ENCODE assay signal across 7 cellular contexts in the genomic region with DNA sequence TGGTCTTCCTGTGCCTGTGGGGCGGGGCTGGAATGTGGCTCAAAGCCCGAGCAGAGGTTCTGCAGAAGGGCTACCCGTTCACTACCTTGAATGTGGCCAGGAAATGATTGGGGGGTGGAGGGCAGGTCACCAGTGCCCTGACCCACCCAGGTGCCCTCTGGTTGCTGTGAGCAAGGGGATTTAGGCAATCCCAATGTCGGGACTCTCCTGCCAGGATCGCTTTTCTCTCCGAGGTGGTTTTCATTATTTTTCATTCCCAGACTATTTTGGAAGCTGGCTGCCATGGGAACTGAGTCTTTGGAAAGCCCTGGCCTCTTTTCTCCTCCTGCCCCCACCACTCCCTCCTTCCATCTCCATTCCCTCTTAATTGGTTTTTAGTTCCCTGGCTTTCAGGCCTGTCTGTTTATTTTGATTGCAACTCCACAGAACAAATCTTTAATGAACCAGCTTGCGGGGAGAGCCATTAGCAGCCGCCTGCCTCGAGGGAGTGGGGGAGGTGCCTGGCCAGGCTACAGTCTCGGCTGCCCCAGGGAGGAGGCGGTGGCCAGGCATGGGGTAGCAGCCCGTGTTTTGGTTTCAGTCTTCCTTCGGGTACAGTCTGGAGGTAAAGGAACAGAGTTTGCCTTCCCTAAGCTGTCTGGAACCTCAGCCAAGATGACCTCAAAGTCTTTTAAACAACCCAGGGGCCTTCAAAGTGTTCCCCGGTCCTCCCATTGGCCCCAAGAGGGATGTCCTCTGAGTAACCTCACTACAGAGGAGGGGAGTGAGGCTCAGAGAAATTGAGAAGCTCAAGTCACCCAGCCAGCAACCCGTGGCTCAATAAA.
DNase-seq lines count a peak whose midpoint lies in the region; FAIRE-seq and TF ChIP-seq lines count a peak whose summit lies in the region.

No MANE protein-coding gene starts in this region.

- H3K27ac ChIP-seq in kidney (ENCODE audit: low read depth in 2 of 2, low read length in 2 of 2): peak overlapping the region; percentile 69 to 84
- peak overlapping the region; percentile 92 for H3K27ac ChIP-seq in subcutaneous abdominal adipose tissue (ENCODE audit: low read depth, low read length)

- peaks cover 31 to 42% of the 10 kb centered on the region in 2 donors for H3K4me1 ChIP-seq in kidney (ENCODE audit: control insufficient read depth in 1 of 2, insufficient read depth in 1 of 2, low read depth in 1 of 2, low read length in 2 of 2)
- peaks cover 30 to 69% (median 59%) of the 10 kb centered on the region in 5 donors for H3K4me1 ChIP-seq in subcutaneous abdominal adipose tissue (ENCODE audit: control insufficient read depth in 5 of 5, insufficient read depth in 5 of 5, low read length in 5 of 5)

- H3K27me3 ChIP-seq in MG63 (no peaks in the 10 kb centered on the region), subcutaneous abdominal adipose tissue (ENCODE audit: control insufficient read depth in 5 of 5, insufficient read depth in 4 of 5, low read length in 5 of 5) (peaks cover 0 to 3% (median 0%) of the 10 kb centered on the region in 5 donors)

- H3K9me3 ChIP-seq in MG63 (no peaks in the 10 kb centered on the region), kidney (ENCODE audit: control insufficient read depth in 1 of 2, low read length in 2 of 2) (no peaks in the 10 kb centered on the region), subcutaneous abdominal adipose tissue (ENCODE audit: control insufficient read depth in 5 of 5, low read length in 5 of 5) (no peaks in the 10 kb centered on the region)

- H3K4me3 ChIP-seq in MG63 (no peak overlapping the region), kidney (ENCODE audit: low read length in 2 of 2) (no peak overlapping the region), subcutaneous abdominal adipose tissue (ENCODE audit: low read depth in 1 of 5, low read length in 5 of 5) (peak overlapping the region; percentile 30 to 51 (median 42))

- H3K9ac ChIP-seq in kidney (ENCODE audit: low read length in 2 of 2) (peak overlapping the region; percentile 12 to 47), subcutaneous abdominal adipose tissue (ENCODE audit: low read length in 5 of 5) (peak overlapping the region; percentile 42 to 68 (median 57))

- H3K36me3 ChIP-seq in MG63 (no peaks in the 10 kb centered on the region), kidney (ENCODE audit: control insufficient read depth in 1 of 2, insufficient read depth in 2 of 2, low read length in 2 of 2) (no peaks in the 10 kb centered on the region), subcutaneous abdominal adipose tissue (ENCODE audit: control insufficient read depth in 5 of 5, insufficient read depth in 5 of 5, low read length in 5 of 5) (no peaks in the 10 kb centered on the region)

- TF ChIP-seq CTCF in kidney (IDR thresholded peaks at IDR 0.05; ENCODE audit: borderline replicate concordance, extremely low read depth, insufficient read depth): no peak

- no peak for FAIRE-seq in kidney (lab: Jason Lieb, UNC)

- intact Hi-C loops in kidney (cut with DNase I): no loop called here

- DNase-seq in MG63 (peak; percentile 74), astrocyte of the hippocampus (ENCODE audit: low read depth, low spot score) (peak; percentile 95), kidney (peak; percentile 94), MV-4-11 (lab: John Stamatoyannopoulos, UW) (no peak), SHP77 treated with DMSO at 0.1 percent for 48 hours (lab: John Stamatoyannopoulos, UW) (no peak), globus pallidus (ENCODE audit: low spot score) (no peak)

Comparison
In these comparisons a context has a peak if more than half of its experiments do, and no peak if none do; other contexts are left out.
1. DNase-seq: peak in MG63 (single experiment), astrocyte of the hippocampus (single experiment) and kidney (single experiment); none in MV-4-11 (single experiment), SHP77 treated with DMSO at 0.1 percent for 48 hours (single experiment) and globus pallidus (single experiment).
2. H3K4me3 ChIP-seq: peak in subcutaneous abdominal adipose tissue (5 of 5); none in MG63 (single experiment) and kidney (0 of 2).